Comparison of ENCODE assay signal across 12 cellular contexts in the genomic region with DNA sequence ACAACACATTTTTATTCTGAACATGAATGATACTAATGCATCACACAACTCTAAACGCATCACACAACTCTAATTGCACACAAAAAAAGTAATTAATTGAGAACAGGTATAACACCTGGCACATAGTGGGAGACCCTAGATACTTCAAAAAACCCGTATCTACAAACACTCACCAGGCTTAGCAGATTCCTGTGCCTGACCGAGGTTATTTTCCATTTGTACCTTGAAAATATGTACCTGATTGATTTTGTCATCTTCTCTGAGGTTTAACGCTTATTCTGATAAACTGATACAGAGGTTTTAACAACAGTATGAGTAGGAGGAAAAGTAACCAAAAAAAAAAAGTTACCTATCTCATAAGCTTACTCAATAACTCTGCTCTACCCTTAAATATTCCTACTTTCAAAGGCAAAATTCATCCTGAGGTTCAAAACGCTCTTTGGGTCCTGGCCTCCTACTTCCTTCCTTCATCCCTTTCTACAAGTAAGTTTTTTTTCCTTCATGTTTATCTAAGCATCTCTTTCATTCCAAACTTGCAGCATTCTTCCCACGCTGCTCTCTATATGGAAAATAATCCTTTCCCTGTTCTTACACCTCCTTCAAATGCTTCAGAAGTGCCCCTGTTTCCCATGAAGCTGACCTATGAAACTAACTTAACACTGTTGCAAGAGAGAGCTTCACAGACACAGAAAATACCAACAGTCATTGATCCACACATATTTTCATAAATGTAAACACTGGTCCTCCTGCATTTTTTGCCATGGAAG.
DNase-seq lines count a peak whose midpoint lies in the region; ATAC-seq and TF ChIP-seq lines count a peak whose summit lies in the region.
"Had no signal": no experiment of that assay in that cellular context is flagged by ENCODE, and none has a peak within 500 bp of the region (broad histone marks: within the 10 kb centered on the region; RNA-seq: fewer than 3 reads in every experiment).

No MANE protein-coding gene starts in this region.

- no peak for ATAC-seq in upper lobe of left lung (ENCODE audit: low FRiP score in 2 of 2)
- no peak for ATAC-seq in HG03095 (IDR thresholded peaks at IDR 0.05; ENCODE audit: unreplicated experiment)
- ATAC-seq in GM18907 (IDR thresholded peaks at IDR 0.05; ENCODE audit: unreplicated experiment): no peak

- no peak for TF ChIP-seq EP300 in upper lobe of left lung (IDR thresholded peaks at IDR 0.05)

- CTCF ChIA-PET in activated naive CD4-positive, alpha-beta T cell treated with anti-CD3 and anti-CD28 coated beads, Interleukin-2, amount 10 ng/mL, durations not matched to agents 7 days and 5 days (lab: Charles Lee): interaction anchor here (0.8 to 11.5 kb wide), 6 partner anchors 8 to 116 kb away, joined by 3 to 108 read pairs (median 6); no protein-coding TSS in a partner anchor
- CTCF ChIA-PET in activated CD4-positive, alpha-beta memory T cell treated with anti-CD3 and anti-CD28 coated beads for 36 hours (lab: Charles Lee): interaction anchor here (0.8 to 20.7 kb wide), 5 partner anchors 11 to 342 kb away, joined by 3 to 264 read pairs (median 3); no protein-coding TSS in a partner anchor

- no peak for DNase-seq in activated naive CD4-positive, alpha-beta T cell treated with anti-CD3 and anti-CD28 coated beads, Interleukin-2, amount 10 ng/mL, durations not matched to agents 7 days and 5 days
- no peak for DNase-seq in activated naive CD4-positive, alpha-beta T cell treated with anti-CD3 and anti-CD28 coated beads, Interleukin-2, amount 50 U/mL, for 16 hours
- DNase-seq in activated CD4-positive, alpha-beta memory T cell treated with anti-CD3 and anti-CD28 coated beads for 36 hours: no peak
- DNase-seq in immature natural killer cell: no peak
- DNase-seq in upper lobe of left lung: no peak
- no peak for DNase-seq in NCI-H1048 (lab: John Stamatoyannopoulos, UW)
- DNase-seq: activated gamma-delta T cell, cortex of kidney, GDM1, NCI-H345 had no signal

- H3K36me3 Mint-ChIP-seq in activated naive CD4-positive, alpha-beta T cell treated with anti-CD3 and anti-CD28 coated beads, Interleukin-2, amount 10 ng/mL, durations not matched to agents 7 days and 5 days: peaks cover 96% of the 10 kb centered on the region
- peaks cover 94% of the 10 kb centered on the region for H3K36me3 Mint-ChIP-seq in activated CD4-positive, alpha-beta memory T cell treated with anti-CD3 and anti-CD28 coated beads for 36 hours
- H3K36me3 Mint-ChIP-seq in immature natural killer cell: peaks cover 12 to 52% (median 26%) of the 10 kb centered on the region in 3 donors

- H3K4me1 ChIP-seq in upper lobe of left lung: peaks cover 51 to 87% (median 70%) of the 10 kb centered on the region in 4 donors

- H3K27me3 Mint-ChIP-seq in activated naive CD4-positive, alpha-beta T cell treated with anti-CD3 and anti-CD28 coated beads, Interleukin-2, amount 10 ng/mL, durations not matched to agents 7 days and 5 days: no peaks in the 10 kb centered on the region
- no peaks in the 10 kb centered on the region for H3K27me3 Mint-ChIP-seq in activated CD4-positive, alpha-beta memory T cell treated with anti-CD3 and anti-CD28 coated beads for 36 hours
- H3K27me3 Mint-ChIP-seq in immature natural killer cell (ENCODE audit: low read depth in 3 of 3): peaks cover 0 to 14% (median 4%) of the 10 kb centered on the region in 3 donors

- H3K4me3 Mint-ChIP-seq in activated naive CD4-positive, alpha-beta T cell treated with anti-CD3 and anti-CD28 coated beads, Interleukin-2, amount 10 ng/mL, durations not matched to agents 7 days and 5 days: peak overlapping the region; percentile 96
- peak overlapping the region; percentile 97 for H3K4me3 Mint-ChIP-seq in activated CD4-positive, alpha-beta memory T cell treated with anti-CD3 and anti-CD28 coated beads for 36 hours
- peak overlapping the region; percentile 96 to 100 (median 96) for H3K4me3 Mint-ChIP-seq in immature natural killer cell

- POLR2A ChIA-PET in activated CD4-positive, alpha-beta memory T cell treated with anti-CD3 and anti-CD28 coated beads for 36 hours (lab: Charles Lee): interaction anchor here (0.7 to 22.3 kb wide), 12 partner anchors 3 to 225 kb away, joined by 3 to 600 read pairs (median 6); no protein-coding TSS in a partner anchor

- H3K9me3 ChIP-seq in upper lobe of left lung: no peaks in the 10 kb centered on the region

- H3K4me1 Mint-ChIP-seq in activated naive CD4-positive, alpha-beta T cell treated with anti-CD3 and anti-CD28 coated beads, Interleukin-2, amount 10 ng/mL, durations not matched to agents 7 days and 5 days: peaks cover 80% of the 10 kb centered on the region
- H3K4me1 Mint-ChIP-seq in activated CD4-positive, alpha-beta memory T cell treated with anti-CD3 and anti-CD28 coated beads for 36 hours (ENCODE audit: low read depth): peaks cover 80% of the 10 kb centered on the region
- peaks cover 100% of the 10 kb centered on the region in 2 donors for H3K4me1 Mint-ChIP-seq in immature natural killer cell

- peak overlapping the region in 1 of 4 donors; percentile 79 for H3K4me3 ChIP-seq in upper lobe of left lung

- intact Hi-C loops in activated CD4-positive, alpha-beta memory T cell treated with anti-CD3 and anti-CD28 coated beads for 36 hours (cut with micrococcal nuclease): loop anchor here (2.0 to 5.0 kb wide), 2 partner anchors 38 to 41 kb away; no protein-coding TSS in a partner anchor

- H3K27ac Mint-ChIP-seq in activated naive CD4-positive, alpha-beta T cell treated with anti-CD3 and anti-CD28 coated beads, Interleukin-2, amount 10 ng/mL, durations not matched to agents 7 days and 5 days: peak overlapping the region; percentile 100
- H3K27ac Mint-ChIP-seq in activated CD4-positive, alpha-beta memory T cell treated with anti-CD3 and anti-CD28 coated beads for 36 hours: peak overlapping the region; percentile 96
- H3K27ac Mint-ChIP-seq in immature natural killer cell: peak overlapping the region; percentile 86 to 97 (median 94)

- 56 to 65% methylated on average over 6 of the region's 6 CpGs for WGBS in upper lobe of left lung, 2 donors

- TF ChIP-seq POLR2A in upper lobe of left lung (IDR thresholded peaks at IDR 0.05): no peak

- TF ChIP-seq CTCF in upper lobe of left lung (IDR thresholded peaks at IDR 0.05): no peak

- H3K9me3 Mint-ChIP-seq in activated naive CD4-positive, alpha-beta T cell treated with anti-CD3 and anti-CD28 coated beads, Interleukin-2, amount 10 ng/mL, durations not matched to agents 7 days and 5 days: no peaks in the 10 kb centered on the region
- H3K9me3 Mint-ChIP-seq in activated CD4-positive, alpha-beta memory T cell treated with anti-CD3 and anti-CD28 coated beads for 36 hours: no peaks in the 10 kb centered on the region
- H3K9me3 Mint-ChIP-seq in immature natural killer cell: no peaks in the 10 kb centered on the region

- H3K27ac ChIP-seq in upper lobe of left lung: peak overlapping the region; percentile 26 to 98 (median 32)

- peaks cover 0 to 11% (median 0%) of the 10 kb centered on the region in 4 donors for H3K36me3 ChIP-seq in upper lobe of left lung

- H3K27me3 ChIP-seq in upper lobe of left lung: no peaks in the 10 kb centered on the region
